ENCODE assay signal across 1 cellular context in genomic region chr7:32490127-32490796, GRCh38.
TF ChIP-seq lines count a peak whose summit lies in the region.

TSS of gene LSM5 (minus strand) at chr7:32490380. CDS start at chr7:32490365, 15 bp downstream.

TF ChIP-seq in HepG2, 621 proteins besides CTCF, POLR2A, EP300 and RAD21 (continued from another document and continues in another):
- TF ChIP-seq ZNF275 (CRISPR knock-in tag; IDR thresholded peaks at IDR 0.05; ENCODE audit: borderline replicate concordance) (peak; percentile 98), KMT2B (CRISPR knock-in tag; IDR thresholded peaks at IDR 0.05) (peak; percentile 99), SMARCE1 (IDR thresholded peaks at IDR 0.05; ENCODE audit: borderline replicate concordance) (no peak), XBP1 (CRISPR knock-in tag; IDR thresholded peaks at IDR 0.05) (no peak), POGK (CRISPR knock-in tag; conservative IDR thresholded peaks at IDR 0.05) (peak; percentile 95), MATR3 (CRISPR knock-in tag; IDR thresholded peaks at IDR 0.05) (no peak), PHF21A (CRISPR knock-in tag; IDR thresholded peaks at IDR 0.05) (peak; percentile 82), ZNF282 (IDR thresholded peaks at IDR 0.05; ENCODE audit: partially characterized antibody) (no peak), IRF2 (CRISPR knock-in tag; IDR thresholded peaks at IDR 0.05) (peak; percentile 93), HDAC1 (CRISPR knock-in tag; IDR thresholded peaks at IDR 0.05) (peak; percentile 99), ETV5 (CRISPR knock-in tag; IDR thresholded peaks at IDR 0.05; ENCODE audit: borderline replicate concordance) (peak; percentile 96), YEATS2 (CRISPR knock-in tag; IDR thresholded peaks at IDR 0.05; ENCODE audit: borderline replicate concordance) (peak; percentile 91), ZNF546 (CRISPR knock-in tag; conservative IDR thresholded peaks at IDR 0.05) (peak; percentile 57), TFDP1 (CRISPR knock-in tag; IDR thresholded peaks at IDR 0.05; ENCODE audit: borderline replicate concordance) (peak; percentile 97), SRF (IDR thresholded peaks at IDR 0.05; ENCODE audit: low read depth, low read length) (peak; percentile 91), NFE2L1 (CRISPR knock-in tag; IDR thresholded peaks at IDR 0.05; ENCODE audit: borderline replicate concordance) (peak; percentile 74; the same call in 1 of the 2 replicates), THRA (CRISPR knock-in tag; IDR thresholded peaks at IDR 0.05; ENCODE audit: borderline replicate concordance) (0 out of 2 replicates have a peak, but pooled peaks have one; percentile 54), GATA4 (IDR thresholded peaks at IDR 0.05; ENCODE audit: borderline replicate concordance, low read depth) (no peak), PTBP1 (IDR thresholded peaks at IDR 0.05; ENCODE audit: low read depth, low read length, poor library complexity, severe bottlenecking) (no peak), DR1 (CRISPR knock-in tag; IDR thresholded peaks at IDR 0.05) (0 out of 2 replicates have a peak, but pooled peaks have one; percentile 79), ZNF34 (CRISPR knock-in tag; IDR thresholded peaks at IDR 0.05; ENCODE audit: borderline replicate concordance) (no peak), CENPBD1 (CRISPR knock-in tag; IDR thresholded peaks at IDR 0.05; ENCODE audit: borderline replicate concordance, low read depth) (no peak), BRD4 (CRISPR knock-in tag; IDR thresholded peaks at IDR 0.05) (peak; percentile 96), DMAP1 (CRISPR knock-in tag; IDR thresholded peaks at IDR 0.05) (peak; percentile 97), FOXP4 (CRISPR knock-in tag; IDR thresholded peaks at IDR 0.05) (peak; percentile 65; the same call in 1 of the 2 replicates), MAFG (CRISPR knock-in tag; IDR thresholded peaks at IDR 0.05) (no peak), RXRB (CRISPR knock-in tag; IDR thresholded peaks at IDR 0.05; ENCODE audit: borderline replicate concordance) (peak; percentile 70; the same call in 1 of the 2 replicates), NR0B2 (CRISPR knock-in tag; IDR thresholded peaks at IDR 0.05) (peak; percentile 94), ZEB1 (IDR thresholded peaks at IDR 0.05; ENCODE audit: insufficient replicate concordance, low read depth) (peak; percentile 54), ZNF761 (CRISPR knock-in tag; conservative IDR thresholded peaks at IDR 0.05) (no peak; the same call in 1 of the 2 replicates), JDP2 (CRISPR knock-in tag; IDR thresholded peaks at IDR 0.05; ENCODE audit: borderline replicate concordance) (no peak), CCDC6 (CRISPR knock-in tag; IDR thresholded peaks at IDR 0.05) (peak; percentile 81), ZNF446 (CRISPR knock-in tag; IDR thresholded peaks at IDR 0.05) (peak; percentile 53; the same call in 1 of the 2 replicates), ZSCAN20 (CRISPR knock-in tag; IDR thresholded peaks at IDR 0.05; ENCODE audit: borderline replicate concordance) (peak; percentile 92; the same call in 1 of the 2 replicates), ZNF746 (CRISPR knock-in tag; IDR thresholded peaks at IDR 0.05) (peak; percentile 78), ZNF800 (CRISPR knock-in tag; IDR thresholded peaks at IDR 0.05) (peak; percentile 72), CREM (IDR thresholded peaks at IDR 0.05) (peak; percentile 78), CREM (CRISPR knock-in tag; IDR thresholded peaks at IDR 0.05) (no peak), GFI1 (CRISPR knock-in tag; IDR thresholded peaks at IDR 0.05; ENCODE audit: borderline replicate concordance) (no peak; the same call in 1 of the 2 replicates), PCBP1 (IDR thresholded peaks at IDR 0.05; ENCODE audit: borderline replicate concordance, low read depth, low read length) (0 out of 2 replicates have a peak, but pooled peaks have one; percentile 45), ZNF839 (CRISPR knock-in tag; IDR thresholded peaks at IDR 0.05; ENCODE audit: borderline replicate concordance) (no peak), NCOA2 (CRISPR knock-in tag; IDR thresholded peaks at IDR 0.05) (peak; percentile 72), GRHL1 (CRISPR knock-in tag; conservative IDR thresholded peaks at IDR 0.05) (no peak), ZNF704 (CRISPR knock-in tag; IDR thresholded peaks at IDR 0.05; ENCODE audit: borderline replicate concordance) (peak; percentile 85; the same call in 1 of the 2 replicates), ZNF724P (CRISPR knock-in tag; IDR thresholded peaks at IDR 0.05; ENCODE audit: borderline replicate concordance) (peak; percentile 94), ZNF569 (CRISPR knock-in tag; IDR thresholded peaks at IDR 0.05; ENCODE audit: borderline replicate concordance) (peak; percentile 33; the same call in 1 of the 2 replicates), SCMH1 (CRISPR knock-in tag; IDR thresholded peaks at IDR 0.05; ENCODE audit: borderline replicate concordance) (no peak), MED8 (CRISPR knock-in tag; IDR thresholded peaks at IDR 0.05; ENCODE audit: insufficient replicate concordance) (peak; percentile 76), MZF1 (CRISPR knock-in tag; IDR thresholded peaks at IDR 0.05; ENCODE audit: borderline replicate concordance) (no peak), THAP7 (CRISPR knock-in tag; IDR thresholded peaks at IDR 0.05) (peak; percentile 91; the same call in 1 of the 2 replicates), TFDP2 (CRISPR knock-in tag; IDR thresholded peaks at IDR 0.05) (peak; percentile 98), ZNF264 (CRISPR knock-in tag; IDR thresholded peaks at IDR 0.05) (peak; percentile 93), ZNF496 (CRISPR knock-in tag; IDR thresholded peaks at IDR 0.05; ENCODE audit: insufficient replicate concordance) (no peak), SIN3B (IDR thresholded peaks at IDR 0.05; ENCODE audit: low read length) (peak; percentile 95)
